ENCODE assay signal across 8 cellular contexts in genomic region chr11:118415739-118416068, GRCh38. TPM values are rescaled to one million over a fixed set of nuclear protein-coding genes. Genes with fewer than 3 reads are reported as not detected.
DNase-seq lines count a peak whose midpoint lies in the region; ATAC-seq and TF ChIP-seq lines count a peak whose summit lies in the region.

No MANE protein-coding gene starts in this region.

- no peaks in the 10 kb centered on the region for H3K9me3 Mint-ChIP-seq in stimulated activated naive B cell treated with anti-CD40 and anti-IgM and Interleukin-4, amounts not matched to agents 10 μg/mL and 1 μg/mL and 100 μg/mL, for 72 hours

- peak; percentile 97 for ATAC-seq in SK-N-SH treated with all-trans-retinoic acid at 6 μM for 48 hours
- no peak for ATAC-seq in GM18868 (IDR thresholded peaks at IDR 0.05; ENCODE audit: unreplicated experiment)
- ATAC-seq in GM19397 (IDR thresholded peaks at IDR 0.05; ENCODE audit: unreplicated experiment): no peak
- ATAC-seq in stimulated activated naive B cell treated with anti-CD40 and anti-IgM and Interleukin-4, amounts not matched to agents 10 μg/mL and 1 μg/mL and 100 μg/mL, for 72 hours (replicated peaks): no peak

- no peaks in the 10 kb centered on the region for H3K9me3 ChIP-seq in smooth muscle cell (replicated peaks; ENCODE audit: low read depth)

- H3K4me3 ChIP-seq in AG09309 (ENCODE audit: control insufficient read depth, low read depth, low read length) (no peak overlapping the region), fibroblast of villous mesenchyme (ENCODE audit: low read depth, low read length) (no peak overlapping the region), smooth muscle cell (no peak overlapping the region)

- peak; percentile 95 for DNase-seq in AG09309 (ENCODE audit: low read depth)
- peak; percentile 96 for DNase-seq in H4 (ENCODE audit: low spot score)
- DNase-seq in fibroblast of villous mesenchyme (ENCODE audit: low read depth): peak; percentile 95
- DNase-seq in smooth muscle cell (lab: John Stamatoyannopoulos, UW; ENCODE audit: unreplicated experiment): no peak
- DNase-seq in stimulated activated naive B cell treated with anti-CD40 and anti-IgM and Interleukin-4, amounts not matched to agents 10 μg/mL and 1 μg/mL and 100 μg/mL, for 72 hours: no peak

- no peaks in the 10 kb centered on the region for H3K79me2 ChIP-seq in smooth muscle cell (ENCODE audit: low read depth)

- no peaks in the 10 kb centered on the region for H3K36me3 ChIP-seq in smooth muscle cell (ENCODE audit: low read depth)

- TF ChIP-seq CTCF in AG09309 (IDR thresholded peaks at IDR 0.05; ENCODE audit: control insufficient read depth, insufficient read depth, low read depth, low read length, missing control alignments): no peak
- TF ChIP-seq CTCF in fibroblast of villous mesenchyme (IDR thresholded peaks at IDR 0.05; ENCODE audit: insufficient read depth, low read depth, low read length): no peak
- TF ChIP-seq CTCF in smooth muscle cell (IDR thresholded peaks at IDR 0.05; ENCODE audit: borderline replicate concordance, insufficient read depth, poor library complexity, severe bottlenecking): no peak

- H3K36me3 Mint-ChIP-seq in stimulated activated naive B cell treated with anti-CD40 and anti-IgM and Interleukin-4, amounts not matched to agents 10 μg/mL and 1 μg/mL and 100 μg/mL, for 72 hours: peaks cover under 1 to 12% of the 10 kb centered on the region in 2 donors

- no peaks in the 10 kb centered on the region for H3K4me1 ChIP-seq in smooth muscle cell (ENCODE audit: low read depth)

- peaks cover 2 to 8% of the 10 kb centered on the region in 2 donors for H3K4me1 Mint-ChIP-seq in stimulated activated naive B cell treated with anti-CD40 and anti-IgM and Interleukin-4, amounts not matched to agents 10 μg/mL and 1 μg/mL and 100 μg/mL, for 72 hours

- H3K9ac ChIP-seq in smooth muscle cell (ENCODE audit: low read depth): no peak overlapping the region

- peaks cover 17% of the 10 kb centered on the region for H3F3A ChIP-seq in smooth muscle cell (ENCODE audit: low read depth)

- H3K27ac ChIP-seq in smooth muscle cell (ENCODE audit: low read depth): peak overlapping the region; percentile 50

- H2AFZ ChIP-seq in smooth muscle cell (ENCODE audit: low read depth): no peak overlapping the region

- H3K27ac Mint-ChIP-seq in stimulated activated naive B cell treated with anti-CD40 and anti-IgM and Interleukin-4, amounts not matched to agents 10 μg/mL and 1 μg/mL and 100 μg/mL, for 72 hours: no peak overlapping the region

- H4K20me1 ChIP-seq in smooth muscle cell (ENCODE audit: low read depth): peaks cover 9% of the 10 kb centered on the region

- H3K4me2 ChIP-seq in smooth muscle cell: peak overlapping the region; percentile 9

- no peaks in the 10 kb centered on the region for H3K27me3 ChIP-seq in smooth muscle cell (ENCODE audit: low read depth)

- no peaks in the 10 kb centered on the region for H3K27me3 Mint-ChIP-seq in stimulated activated naive B cell treated with anti-CD40 and anti-IgM and Interleukin-4, amounts not matched to agents 10 μg/mL and 1 μg/mL and 100 μg/mL, for 72 hours

- no peak overlapping the region for H3K4me3 Mint-ChIP-seq in stimulated activated naive B cell treated with anti-CD40 and anti-IgM and Interleukin-4, amounts not matched to agents 10 μg/mL and 1 μg/mL and 100 μg/mL, for 72 hours

TF ChIP-seq in SK-N-SH treated with all-trans-retinoic acid at 6 μM for 48 hours, 23 proteins besides CTCF, POLR2A, EP300 and RAD21:
- peak; percentile 73 for TF ChIP-seq TCF4 (CRISPR knock-in tag; IDR thresholded peaks at IDR 0.05; ENCODE audit: borderline replicate concordance)
- TF ChIP-seq ISL1 (CRISPR knock-in tag; IDR thresholded peaks at IDR 0.05): 0 out of 2 replicates have a peak, but pooled peaks have one; percentile 26
- 0 out of 2 replicates have a peak, but pooled peaks have one; percentile 17 for TF ChIP-seq TOX (CRISPR knock-in tag; IDR thresholded peaks at IDR 0.05; ENCODE audit: borderline replicate concordance)
- no peak for TF ChIP-seq ZC3H10 (CRISPR knock-in tag; IDR thresholded peaks at IDR 0.05)
- TF ChIP-seq, protein P1, sequence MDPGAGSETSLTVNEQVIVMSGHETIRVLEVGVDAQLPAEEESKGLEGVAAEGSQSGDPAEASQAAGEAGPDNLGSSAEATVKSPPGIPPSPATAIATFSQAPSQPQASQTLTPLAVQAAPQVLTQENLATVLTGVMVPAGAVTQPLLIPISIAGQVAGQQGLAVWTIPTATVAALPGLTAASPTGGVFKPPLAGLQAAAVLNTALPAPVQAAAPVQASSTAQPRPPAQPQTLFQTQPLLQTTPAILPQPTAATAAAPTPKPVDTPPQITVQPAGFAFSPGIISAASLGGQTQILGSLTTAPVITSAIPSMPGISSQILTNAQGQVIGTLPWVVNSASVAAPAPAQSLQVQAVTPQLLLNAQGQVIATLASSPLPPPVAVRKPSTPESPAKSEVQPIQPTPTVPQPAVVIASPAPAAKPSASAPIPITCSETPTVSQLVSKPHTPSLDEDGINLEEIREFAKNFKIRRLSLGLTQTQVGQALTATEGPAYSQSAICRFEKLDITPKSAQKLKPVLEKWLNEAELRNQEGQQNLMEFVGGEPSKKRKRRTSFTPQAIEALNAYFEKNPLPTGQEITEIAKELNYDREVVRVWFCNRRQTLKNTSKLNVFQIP (CRISPR knock-in tag; IDR thresholded peaks at IDR 0.05; ENCODE audit: borderline replicate concordance, low read depth): 0 out of 2 replicates have a peak, but pooled peaks have one; percentile 42
- TF ChIP-seq ZFP3 (CRISPR knock-in tag; IDR thresholded peaks at IDR 0.05): 0 out of 2 replicates have a peak, but pooled peaks have one; percentile 28
- TF ChIP-seq OSR1 (CRISPR knock-in tag; IDR thresholded peaks at IDR 0.05): no peak
- TF ChIP-seq TSHZ2 (CRISPR knock-in tag; IDR thresholded peaks at IDR 0.05): peak; percentile 74; the same call in 1 of the 2 replicates
- no peak for TF ChIP-seq PATZ1 (CRISPR knock-in tag; IDR thresholded peaks at IDR 0.05; ENCODE audit: borderline replicate concordance)
- peak; percentile 79; the same call in 1 of the 2 replicates for TF ChIP-seq BACH2 (CRISPR knock-in tag; IDR thresholded peaks at IDR 0.05; ENCODE audit: borderline replicate concordance)

RNA-seq across cellular contexts. Expression of gene ATP5MG, which starts 14.3 kb away (rescaled TPM):
- 59.3 and 94.8 TPM in 2 replicates for total RNA-seq in H4 (2014; rRNA removed; shearing (Covaris generic))
- 34.1 and 44.0 TPM in 2 replicates for total RNA-seq in fibroblast of villous mesenchyme
- 59.2 and 80.5 TPM in 2 replicates for total RNA-seq in smooth muscle cell
- 428 and 479 TPM in 2 replicates for polyA plus RNA-seq in smooth muscle cell

RNA-seq across cellular contexts. Expression of gene KMT2A, which starts 20.6 kb away (rescaled TPM):
- 11.9 and 15.2 TPM in 2 replicates for total RNA-seq in H4 (2014; rRNA removed; shearing (Covaris generic))
- 39.6 and 47.1 TPM in 2 replicates for total RNA-seq in fibroblast of villous mesenchyme
- 26.6 and 27.8 TPM in 2 replicates for total RNA-seq in smooth muscle cell
- polyA plus RNA-seq in smooth muscle cell: 15.5 and 19.6 TPM in 2 replicates

RNA-seq across cellular contexts. Expression of gene UBE4A, which starts 56.3 kb away (rescaled TPM):
- 39.6 and 45.1 TPM in 2 replicates for total RNA-seq in H4 (2014; rRNA removed; shearing (Covaris generic))
- total RNA-seq in fibroblast of villous mesenchyme (50.3 and 58.3 TPM in 2 replicates), smooth muscle cell (52.4 and 62.1 TPM in 2 replicates)
- polyA plus RNA-seq in smooth muscle cell: 17.3 and 17.6 TPM in 2 replicates

Comparison
In these comparisons a context has a peak if more than half of its experiments do, and no peak if none do; other contexts are left out.
1. DNase-seq: peak in AG09309 (single experiment), H4 (single experiment) and fibroblast of villous mesenchyme (single experiment); none in smooth muscle cell (single experiment) and stimulated activated naive B cell treated with anti-CD40 and anti-IgM and Interleukin-4, amounts not matched to agents 10 μg/mL and 1 μg/mL and 100 μg/mL, for 72 hours (single experiment).